Comparison of ENCODE assay signal across 1 cellular context in the genomic region with DNA sequence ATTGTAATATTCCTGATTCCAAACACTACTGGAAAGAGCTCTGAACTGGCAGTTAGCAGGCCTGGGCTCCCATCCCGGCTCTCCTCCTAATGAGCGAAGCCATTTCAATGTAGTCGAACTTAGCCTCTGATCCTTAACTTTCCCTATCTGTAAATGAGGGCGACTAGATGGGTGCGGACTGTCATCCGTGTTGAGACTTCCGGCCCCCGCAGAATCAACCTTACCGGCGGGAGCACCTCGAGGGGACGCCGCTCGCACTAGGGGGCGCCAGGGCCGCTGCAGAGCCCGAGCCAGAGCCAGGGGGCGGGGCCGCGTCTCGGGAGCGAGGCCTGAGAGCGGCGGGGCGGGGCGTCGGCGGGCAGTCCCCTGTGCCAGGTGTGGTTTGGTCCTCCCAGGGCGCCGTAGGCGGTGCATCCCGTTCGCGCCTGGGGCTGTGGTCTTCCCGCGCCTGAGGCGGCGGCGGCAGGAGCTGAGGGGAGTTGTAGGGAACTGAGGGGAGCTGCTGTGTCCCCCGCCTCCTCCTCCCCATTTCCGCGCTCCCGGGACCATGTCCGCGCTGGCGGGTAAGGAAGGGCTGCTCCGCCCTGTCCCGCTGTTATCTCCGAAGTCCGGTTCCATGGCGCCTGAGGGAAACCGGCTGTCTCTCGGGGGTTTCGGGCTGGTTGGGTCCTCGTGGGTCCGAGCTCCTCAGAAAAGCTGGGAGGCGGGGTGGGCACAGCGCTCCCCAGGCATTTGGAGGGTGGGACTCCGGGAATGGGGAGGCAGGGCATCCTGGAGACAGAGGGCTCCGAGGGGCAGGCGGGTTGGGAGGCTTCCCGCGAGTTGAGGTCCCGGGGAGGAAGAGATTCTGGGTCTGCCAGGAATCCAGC.
TF ChIP-seq lines count a peak whose summit lies in the region.

LIMK2 (plus strand) TSS at position 437 of the 869 bp plus-strand sequence; CDS start at position 548, 111 bp downstream.

TF ChIP-seq in K562, 482 proteins besides CTCF, POLR2A, EP300 and RAD21 (continued from another document and continues in another):
- TF ChIP-seq ZBTB43 (CRISPR knock-in tag; IDR thresholded peaks at IDR 0.05), result no peak
- TF ChIP-seq ESRRA (IDR thresholded peaks at IDR 0.05; ENCODE audit: borderline replicate concordance, low read depth), result no peak; the same call in 1 of the 2 replicates
- no peak for TF ChIP-seq BRCA1 (IDR thresholded peaks at IDR 0.05)
- TF ChIP-seq BRCA1 (CRISPR knock-in tag; IDR thresholded peaks at IDR 0.05), result no peak
- TF ChIP-seq, protein P1, sequence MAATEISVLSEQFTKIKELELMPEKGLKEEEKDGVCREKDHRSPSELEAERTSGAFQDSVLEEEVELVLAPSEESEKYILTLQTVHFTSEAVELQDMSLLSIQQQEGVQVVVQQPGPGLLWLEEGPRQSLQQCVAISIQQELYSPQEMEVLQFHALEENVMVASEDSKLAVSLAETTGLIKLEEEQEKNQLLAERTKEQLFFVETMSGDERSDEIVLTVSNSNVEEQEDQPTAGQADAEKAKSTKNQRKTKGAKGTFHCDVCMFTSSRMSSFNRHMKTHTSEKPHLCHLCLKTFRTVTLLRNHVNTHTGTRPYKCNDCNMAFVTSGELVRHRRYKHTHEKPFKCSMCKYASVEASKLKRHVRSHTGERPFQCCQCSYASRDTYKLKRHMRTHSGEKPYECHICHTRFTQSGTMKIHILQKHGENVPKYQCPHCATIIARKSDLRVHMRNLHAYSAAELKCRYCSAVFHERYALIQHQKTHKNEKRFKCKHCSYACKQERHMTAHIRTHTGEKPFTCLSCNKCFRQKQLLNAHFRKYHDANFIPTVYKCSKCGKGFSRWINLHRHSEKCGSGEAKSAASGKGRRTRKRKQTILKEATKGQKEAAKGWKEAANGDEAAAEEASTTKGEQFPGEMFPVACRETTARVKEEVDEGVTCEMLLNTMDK (IDR thresholded peaks at IDR 0.05; ENCODE audit: borderline replicate concordance, insufficient read depth, low read depth, low read length, poor library complexity, severe bottlenecking), result peak; percentile 88
- TF ChIP-seq SETDB1 (IDR thresholded peaks at IDR 0.05; ENCODE audit: low read length), result no peak
- TF ChIP-seq NCOA2 (IDR thresholded peaks at IDR 0.05; ENCODE audit: partially characterized antibody in 2 of 2), result no peak
- no peak for TF ChIP-seq GTF2F1 (IDR thresholded peaks at IDR 0.05; ENCODE audit: low read depth, low read length)
- TF ChIP-seq UBTF (IDR thresholded peaks at IDR 0.05; ENCODE audit: borderline replicate concordance in 1 of 2, low read depth in 2 of 2, low read length in 2 of 2), result 0 out of 4 replicates have a peak, but pooled peaks of 1 of the 2 experiments have one; percentile 48
- TF ChIP-seq SMAD2 (IDR thresholded peaks at IDR 0.05; ENCODE audit: low read depth, low read length), result no peak
- TF ChIP-seq E4F1 (CRISPR knock-in tag; IDR thresholded peaks at IDR 0.05; ENCODE audit: borderline replicate concordance), result no peak
- no peak for TF ChIP-seq FOXM1 (IDR thresholded peaks at IDR 0.05; ENCODE audit: low read depth)
- no peak for TF ChIP-seq FOXM1 (CRISPR knock-in tag; IDR thresholded peaks at IDR 0.05; ENCODE audit: low read depth)
- no peak for TF ChIP-seq GATAD2B (IDR thresholded peaks at IDR 0.05; ENCODE audit: borderline replicate concordance)
- TF ChIP-seq BDP1 (IDR thresholded peaks at IDR 0.05; ENCODE audit: insufficient read depth, insufficient read length), result no peak
- TF ChIP-seq PHF21A (IDR thresholded peaks at IDR 0.05; ENCODE audit: borderline replicate concordance, low read depth), result no peak
- TF ChIP-seq, protein P2, sequence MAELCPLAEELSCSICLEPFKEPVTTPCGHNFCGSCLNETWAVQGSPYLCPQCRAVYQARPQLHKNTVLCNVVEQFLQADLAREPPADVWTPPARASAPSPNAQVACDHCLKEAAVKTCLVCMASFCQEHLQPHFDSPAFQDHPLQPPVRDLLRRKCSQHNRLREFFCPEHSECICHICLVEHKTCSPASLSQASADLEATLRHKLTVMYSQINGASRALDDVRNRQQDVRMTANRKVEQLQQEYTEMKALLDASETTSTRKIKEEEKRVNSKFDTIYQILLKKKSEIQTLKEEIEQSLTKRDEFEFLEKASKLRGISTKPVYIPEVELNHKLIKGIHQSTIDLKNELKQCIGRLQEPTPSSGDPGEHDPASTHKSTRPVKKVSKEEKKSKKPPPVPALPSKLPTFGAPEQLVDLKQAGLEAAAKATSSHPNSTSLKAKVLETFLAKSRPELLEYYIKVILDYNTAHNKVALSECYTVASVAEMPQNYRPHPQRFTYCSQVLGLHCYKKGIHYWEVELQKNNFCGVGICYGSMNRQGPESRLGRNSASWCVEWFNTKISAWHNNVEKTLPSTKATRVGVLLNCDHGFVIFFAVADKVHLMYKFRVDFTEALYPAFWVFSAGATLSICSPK (IDR thresholded peaks at IDR 0.05; ENCODE audit: borderline replicate concordance), result no peak
- TF ChIP-seq TAF15 (IDR thresholded peaks at IDR 0.05; ENCODE audit: low read depth, low read length), result no peak
- TF ChIP-seq ZNF449 (CRISPR knock-in tag; IDR thresholded peaks at IDR 0.05), result no peak
- TF ChIP-seq ETV1 (tag; conservative IDR thresholded peaks at IDR 0.05; ENCODE audit: low read depth), result peak; percentile 76
- TF ChIP-seq, protein P3, sequence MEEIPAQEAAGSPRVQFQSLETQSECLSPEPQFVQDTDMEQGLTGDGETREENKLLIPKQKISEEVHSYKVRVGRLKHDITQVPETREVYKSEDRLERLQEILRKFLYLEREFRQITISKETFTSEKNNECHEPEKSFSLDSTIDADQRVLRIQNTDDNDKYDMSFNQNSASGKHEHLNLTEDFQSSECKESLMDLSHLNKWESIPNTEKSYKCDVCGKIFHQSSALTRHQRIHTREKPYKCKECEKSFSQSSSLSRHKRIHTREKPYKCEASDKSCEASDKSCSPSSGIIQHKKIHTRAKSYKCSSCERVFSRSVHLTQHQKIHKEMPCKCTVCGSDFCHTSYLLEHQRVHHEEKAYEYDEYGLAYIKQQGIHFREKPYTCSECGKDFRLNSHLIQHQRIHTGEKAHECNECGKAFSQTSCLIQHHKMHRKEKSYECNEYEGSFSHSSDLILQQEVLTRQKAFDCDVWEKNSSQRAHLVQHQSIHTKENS (CRISPR knock-in tag; IDR thresholded peaks at IDR 0.05), result no peak
- peak; percentile 61; the same call in 1 of the 2 replicates for TF ChIP-seq ELF1 (tag; IDR thresholded peaks at IDR 0.05)
- no peak for TF ChIP-seq ZNF146 (CRISPR knock-in tag; IDR thresholded peaks at IDR 0.05; ENCODE audit: unreplicated experiment)
- TF ChIP-seq KLF13 (tag; IDR thresholded peaks at IDR 0.05; ENCODE audit: borderline replicate concordance, low read depth), result no peak
- TF ChIP-seq SUPT5H (IDR thresholded peaks at IDR 0.05), result peak; percentile 67
- no peak for TF ChIP-seq SMARCE1 (IDR thresholded peaks at IDR 0.05)
- no peak for TF ChIP-seq E2F1 (CRISPR knock-in tag; IDR thresholded peaks at IDR 0.05)
- no peak for TF ChIP-seq MTA2 (IDR thresholded peaks at IDR 0.05; ENCODE audit: low read depth)
- TF ChIP-seq CTBP1 (IDR thresholded peaks at IDR 0.05; ENCODE audit: borderline replicate concordance), result peak; percentile 61
- no peak for TF ChIP-seq CBFA2T3 (IDR thresholded peaks at IDR 0.05)
- no peak for TF ChIP-seq SAP30 (IDR thresholded peaks at IDR 0.05; ENCODE audit: borderline replicate concordance, insufficient read depth, low read depth, low read length, poor library complexity, severe bottlenecking)
- TF ChIP-seq ZNF311 (CRISPR knock-in tag; IDR thresholded peaks at IDR 0.05), result no peak
- peak in 2 of 3 experiments; percentile 61 to 62 for TF ChIP-seq YY1 (IDR thresholded peaks at IDR 0.05; ENCODE audit: borderline replicate concordance in 1 of 3, control insufficient read depth in 1 of 3, extremely low read depth in 1 of 3, insufficient read depth in 3 of 3, insufficient read length in 1 of 3, insufficient replicate concordance in 2 of 3, low read depth in 1 of 3, low read length in 2 of 3)
- peak; percentile 63; the same call in 1 of the 2 replicates for TF ChIP-seq SP1 (CRISPR knock-in tag; IDR thresholded peaks at IDR 0.05)
- TF ChIP-seq, protein P4, sequence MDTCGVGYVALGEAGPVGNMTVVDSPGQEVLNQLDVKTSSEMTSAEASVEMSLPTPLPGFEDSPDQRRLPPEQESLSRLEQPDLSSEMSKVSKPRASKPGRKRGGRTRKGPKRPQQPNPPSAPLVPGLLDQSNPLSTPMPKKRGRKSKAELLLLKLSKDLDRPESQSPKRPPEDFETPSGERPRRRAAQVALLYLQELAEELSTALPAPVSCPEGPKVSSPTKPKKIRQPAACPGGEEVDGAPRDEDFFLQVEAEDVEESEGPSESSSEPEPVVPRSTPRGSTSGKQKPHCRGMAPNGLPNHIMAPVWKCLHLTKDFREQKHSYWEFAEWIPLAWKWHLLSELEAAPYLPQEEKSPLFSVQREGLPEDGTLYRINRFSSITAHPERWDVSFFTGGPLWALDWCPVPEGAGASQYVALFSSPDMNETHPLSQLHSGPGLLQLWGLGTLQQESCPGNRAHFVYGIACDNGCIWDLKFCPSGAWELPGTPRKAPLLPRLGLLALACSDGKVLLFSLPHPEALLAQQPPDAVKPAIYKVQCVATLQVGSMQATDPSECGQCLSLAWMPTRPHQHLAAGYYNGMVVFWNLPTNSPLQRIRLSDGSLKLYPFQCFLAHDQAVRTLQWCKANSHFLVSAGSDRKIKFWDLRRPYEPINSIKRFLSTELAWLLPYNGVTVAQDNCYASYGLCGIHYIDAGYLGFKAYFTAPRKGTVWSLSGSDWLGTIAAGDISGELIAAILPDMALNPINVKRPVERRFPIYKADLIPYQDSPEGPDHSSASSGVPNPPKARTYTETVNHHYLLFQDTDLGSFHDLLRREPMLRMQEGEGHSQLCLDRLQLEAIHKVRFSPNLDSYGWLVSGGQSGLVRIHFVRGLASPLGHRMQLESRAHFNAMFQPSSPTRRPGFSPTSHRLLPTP (IDR thresholded peaks at IDR 0.05; ENCODE audit: borderline replicate concordance, extremely low read depth, insufficient read length), result no peak
- no peak for TF ChIP-seq ZNF224 (CRISPR knock-in tag; IDR thresholded peaks at IDR 0.05)
- TF ChIP-seq ZFX (CRISPR knock-in tag; IDR thresholded peaks at IDR 0.05), result no peak
- no peak for TF ChIP-seq EWSR1 (IDR thresholded peaks at IDR 0.05; ENCODE audit: borderline replicate concordance, low read depth, partially characterized antibody)
